ENCODE assay signal across 9 cellular contexts in the genomic region with DNA sequence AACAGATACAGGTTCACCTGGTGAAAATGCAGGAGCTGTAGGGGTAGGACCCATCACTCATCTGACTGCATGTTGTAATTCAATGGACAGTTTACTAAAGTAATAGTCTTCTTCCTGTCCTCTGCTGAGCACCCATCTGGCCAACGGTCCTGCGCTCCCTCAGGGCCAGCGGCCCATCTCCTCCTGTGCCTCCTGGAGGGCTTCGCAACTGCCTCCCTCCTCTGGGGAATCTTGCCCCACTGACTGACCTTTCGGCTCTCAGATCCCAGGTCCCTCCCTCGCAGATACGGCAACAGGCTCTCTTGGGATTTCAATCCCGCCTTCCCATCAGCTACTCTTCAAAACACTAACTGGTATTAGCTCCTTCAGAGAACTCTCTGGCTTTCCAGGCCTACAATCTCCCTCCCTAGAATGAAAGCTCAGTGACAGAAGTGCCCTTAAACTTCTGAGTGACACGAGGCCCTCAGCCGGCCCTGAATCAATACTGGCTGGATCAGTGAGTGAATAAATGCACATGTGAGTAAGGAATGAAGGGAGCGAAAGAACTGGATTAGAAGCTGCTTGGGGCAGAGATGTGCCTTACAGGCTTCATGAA. TPM values are rescaled to one million over a fixed set of nuclear protein-coding genes. Genes with fewer than 3 reads are reported as not detected.
DNase-seq lines count a peak whose midpoint lies in the region; FAIRE-seq and TF ChIP-seq lines count a peak whose summit lies in the region.
"Had no signal": no experiment of that assay in that cellular context is flagged by ENCODE, and none has a peak within 500 bp of the region (broad histone marks: within the 10 kb centered on the region; RNA-seq: fewer than 3 reads in every experiment).

No MANE protein-coding gene starts in this region.

- peaks cover 11% of the 10 kb centered on the region for H3K36me3 Mint-ChIP-seq in activated T-cell treated with anti-CD3 and anti-CD28 coated beads, Interleukin-2, amount 50 U/mL, for 24 hours (ENCODE audit: low read depth)
- H3K36me3 Mint-ChIP-seq in activated T-helper 1 cell treated with anti-CD3 and anti-CD28 coated beads, Interleukin-12 subunit alpha, Interleukin-12 subunit beta, Interleukin-2, Interleukin-4 antibody, amounts not matched to agents 30 ng/mL and 10 ng/mL and 1 ng/mL, durations not matched to agents 14 hours and 24 hours and 36 hours (ENCODE audit: low read depth), result peaks cover 3% of the 10 kb centered on the region

- no peaks in the 10 kb centered on the region for H3K9me3 ChIP-seq in keratinocyte (ENCODE audit: control insufficient read depth, low read depth, low read length)
- no peaks in the 10 kb centered on the region for H3K9me3 ChIP-seq in thyroid gland

- intact Hi-C loops in activated T-helper 1 cell treated with anti-CD3 and anti-CD28 coated beads, Interleukin-12 subunit alpha, Interleukin-12 subunit beta, Interleukin-2, Interleukin-4 antibody, amounts not matched to agents 30 ng/mL and 10 ng/mL and 1 ng/mL, durations not matched to agents 14 hours and 24 hours and 36 hours (cut with micrococcal nuclease), result loop anchor here (2.0 to 5.0 kb wide), 5 partner anchors 285 to 727 kb away; partner anchors contain the start of genes ATPAF2, FLCN, GID4 and SMCR8
- intact Hi-C loops in thyroid gland (cut with DNase I), result no loop called here

- no peaks in the 10 kb centered on the region for H3K9me3 Mint-ChIP-seq in activated T-cell treated with anti-CD3 and anti-CD28 coated beads, Interleukin-2, amount 50 U/mL, for 24 hours
- no peaks in the 10 kb centered on the region for H3K9me3 Mint-ChIP-seq in activated T-helper 1 cell treated with anti-CD3 and anti-CD28 coated beads, Interleukin-12 subunit alpha, Interleukin-12 subunit beta, Interleukin-2, Interleukin-4 antibody, amounts not matched to agents 30 ng/mL and 10 ng/mL and 1 ng/mL, durations not matched to agents 14 hours and 24 hours and 36 hours

- H3K27ac Mint-ChIP-seq in activated T-cell treated with anti-CD3 and anti-CD28 coated beads, Interleukin-2, amount 50 U/mL, for 24 hours, result peak overlapping the region; percentile 95
- H3K27ac Mint-ChIP-seq in activated T-helper 1 cell treated with anti-CD3 and anti-CD28 coated beads, Interleukin-12 subunit alpha, Interleukin-12 subunit beta, Interleukin-2, Interleukin-4 antibody, amounts not matched to agents 30 ng/mL and 10 ng/mL and 1 ng/mL, durations not matched to agents 14 hours and 24 hours and 36 hours, result peak overlapping the region; percentile 94

- dilution Hi-C loops in keratinocyte (cut with MboI; ENCODE audit: extremely low pct_ligation_motif_present, low sequenced_read_pairs), result no loop called here

- H3K9me1 ChIP-seq in keratinocyte (ENCODE audit: control insufficient read depth, extremely low read depth, insufficient read depth, low read length), result peaks cover 3% of the 10 kb centered on the region

- peaks cover 34% of the 10 kb centered on the region for H3K4me1 ChIP-seq in keratinocyte (ENCODE audit: control insufficient read depth, extremely low read depth, insufficient read depth, low read length)
- H3K4me1 ChIP-seq in thyroid gland, result peaks cover 40 to 49% of the 10 kb centered on the region in 2 donors

- H3K4me3 ChIP-seq in keratinocyte (ENCODE audit: control insufficient read depth in 2 of 3, extremely low read depth in 1 of 3, insufficient read depth in 2 of 3, low read depth in 1 of 3, low read length in 3 of 3) (peak overlapping the region; percentile 80 to 98 (median 83)), thyroid gland (replicated peaks in 1 of 3) (peak overlapping the region in 1 of 3 donors; percentile 92)

- H4K20me1 ChIP-seq in keratinocyte (ENCODE audit: control insufficient read depth, extremely low read depth, insufficient read depth, low read length), result no peaks in the 10 kb centered on the region

- peak overlapping the region; percentile 91 for H3K4me2 ChIP-seq in keratinocyte (ENCODE audit: control insufficient read depth, extremely low read depth, insufficient read depth, low read depth, low read length)

- H3K27me3 ChIP-seq in keratinocyte (ENCODE audit: control insufficient read depth, extremely low read depth, insufficient read depth, low read length) (no peaks in the 10 kb centered on the region), thyroid gland (no peaks in the 10 kb centered on the region)

- 49 to 55% methylated on average over 11 of the region's 11 CpGs for WGBS in thyroid gland, 2 donors

- H3K27ac ChIP-seq in keratinocyte (ENCODE audit: control insufficient read depth, insufficient read depth, low read length), result peak overlapping the region; percentile 82
- H3K27ac ChIP-seq in thyroid gland, result peak overlapping the region; percentile 50 to 85 (median 74)

- TF ChIP-seq POLR2A in thyroid gland (IDR thresholded peaks at IDR 0.05), result no peak

- H3K4me3 Mint-ChIP-seq in activated T-cell treated with anti-CD3 and anti-CD28 coated beads, Interleukin-2, amount 50 U/mL, for 24 hours, result peak overlapping the region; percentile 91
- H3K4me3 Mint-ChIP-seq in activated T-helper 1 cell treated with anti-CD3 and anti-CD28 coated beads, Interleukin-12 subunit alpha, Interleukin-12 subunit beta, Interleukin-2, Interleukin-4 antibody, amounts not matched to agents 30 ng/mL and 10 ng/mL and 1 ng/mL, durations not matched to agents 14 hours and 24 hours and 36 hours, result peak overlapping the region; percentile 98

- peak overlapping the region; percentile 95 for H3K9ac ChIP-seq in keratinocyte (ENCODE audit: control insufficient read depth, extremely low read depth, insufficient read depth, low read length)

- H3K27me3 Mint-ChIP-seq in activated T-cell treated with anti-CD3 and anti-CD28 coated beads, Interleukin-2, amount 50 U/mL, for 24 hours, result no peaks in the 10 kb centered on the region
- no peaks in the 10 kb centered on the region for H3K27me3 Mint-ChIP-seq in activated T-helper 1 cell treated with anti-CD3 and anti-CD28 coated beads, Interleukin-12 subunit alpha, Interleukin-12 subunit beta, Interleukin-2, Interleukin-4 antibody, amounts not matched to agents 30 ng/mL and 10 ng/mL and 1 ng/mL, durations not matched to agents 14 hours and 24 hours and 36 hours (ENCODE audit: insufficient read depth)

- FAIRE-seq in keratinocyte (lab: Jason Lieb, UNC), result no peak

- peaks cover 11% of the 10 kb centered on the region for H3K79me2 ChIP-seq in keratinocyte (ENCODE audit: control insufficient read depth, insufficient read depth, low read length)

- TF ChIP-seq CTCF in keratinocyte (optimal IDR thresholded peaks at IDR 0.05 in 1 of 3, IDR thresholded peaks at IDR 0.05 in 1 of 3, conservative IDR thresholded peaks at IDR 0.05 in 1 of 3; ENCODE audit: extremely low read depth in 1 of 3, insufficient read depth in 2 of 3, low read length in 3 of 3) (no peak), thyroid gland (IDR thresholded peaks at IDR 0.05) (no peak)

- H2AFZ ChIP-seq in keratinocyte (ENCODE audit: control insufficient read depth, low read length), result no peak overlapping the region

- H3K36me3 ChIP-seq in keratinocyte (ENCODE audit: control insufficient read depth in 2 of 2, extremely low read depth in 1 of 2, insufficient read depth in 2 of 2, low read length in 2 of 2) (no peaks in the 10 kb centered on the region), thyroid gland (no peaks in the 10 kb centered on the region)

- no peak for DNase-seq in activated T-cell treated with anti-CD3 and anti-CD28 coated beads, Interleukin-2, amount 50 U/mL, for 24 hours
- no peak for DNase-seq in activated T-cell treated with anti-CD3 and anti-CD28 coated beads, Interleukin-2, amount 50 U/mL, for 1 hour
- DNase-seq in activated T-helper 1 cell treated with anti-CD3 and anti-CD28 coated beads, Interleukin-12 subunit alpha, Interleukin-12 subunit beta, Interleukin-2, Interleukin-4 antibody, amounts not matched to agents 30 ng/mL and 10 ng/mL and 1 ng/mL, durations not matched to agents 14 hours and 24 hours and 36 hours (ENCODE audit: low spot score), result no peak
- DNase-seq in keratinocyte (ENCODE audit: low read depth, low spot score), result no peak
- DNase-seq in thyroid gland, result no peak
- DNase-seq in NCI-H1105 treated with DMSO at 0.1 percent for 48 hours (lab: John Stamatoyannopoulos, UW), result no peak
- DNase-seq in occipital lobe (lab: John Stamatoyannopoulos, UW), result no peak
- no peak for DNase-seq in NCI-H1092 (lab: John Stamatoyannopoulos, UW)
- DNase-seq: NCI-H774 had no signal

- H3K4me1 Mint-ChIP-seq in activated T-cell treated with anti-CD3 and anti-CD28 coated beads, Interleukin-2, amount 50 U/mL, for 24 hours (ENCODE audit: low read depth), result peaks cover 33% of the 10 kb centered on the region
- H3K4me1 Mint-ChIP-seq in activated T-helper 1 cell treated with anti-CD3 and anti-CD28 coated beads, Interleukin-12 subunit alpha, Interleukin-12 subunit beta, Interleukin-2, Interleukin-4 antibody, amounts not matched to agents 30 ng/mL and 10 ng/mL and 1 ng/mL, durations not matched to agents 14 hours and 24 hours and 36 hours (ENCODE audit: low read depth), result peaks cover 18% of the 10 kb centered on the region

RNA-seq across cellular contexts. Expression of gene PEMT, which starts 1.3 kb away (rescaled TPM):
- 39.9 and 45.1 TPM in 2 replicates for total RNA-seq in activated T-helper 1 cell treated with anti-CD3 and anti-CD28 coated beads, Interleukin-12 subunit alpha, Interleukin-12 subunit beta, Interleukin-2, Interleukin-4 antibody, amounts not matched to agents 30 ng/mL and 10 ng/mL and 1 ng/mL, durations not matched to agents 14 hours and 24 hours and 36 hours
- polyA plus RNA-seq in keratinocyte, result 17.7 to 23.7 TPM (median 18.6 TPM) in 3 replicates
- 5.2 TPM for polyA plus RNA-seq in keratinocyte (2011; ENCODE audit: low read depth)
- polyA plus RNA-seq in keratinocyte (2011; cell fraction: cytosol; rRNA removed), result 14.9 and 32.2 TPM in 2 replicates
- 10.1 and 15.3 TPM in 2 replicates for polyA plus RNA-seq in keratinocyte (2011; cell fraction: nucleus; rRNA removed)
- polyA plus RNA-seq in keratinocyte (2012; ENCODE audit: low replicate concordance), result 24.9 and 27.2 TPM in 2 replicates
- 9.8 to 53.1 TPM (median 10.8 TPM) in 3 replicates for polyA minus RNA-seq in keratinocyte
- polyA minus RNA-seq in keratinocyte (2011; cell fraction: cytosol; rRNA and poly(A)+ RNA removed), result 28.0 TPM
- 3.6 and 4.6 TPM in 2 replicates for polyA minus RNA-seq in keratinocyte (2011; cell fraction: nucleus; rRNA and poly(A)+ RNA removed)
- 10 to 100 TPM; 52.5 to 76.1 (median 62.6) TPM for total RNA-seq in thyroid gland
- 15.3 TPM for total RNA-seq in occipital lobe
